In the genomic region with DNA sequence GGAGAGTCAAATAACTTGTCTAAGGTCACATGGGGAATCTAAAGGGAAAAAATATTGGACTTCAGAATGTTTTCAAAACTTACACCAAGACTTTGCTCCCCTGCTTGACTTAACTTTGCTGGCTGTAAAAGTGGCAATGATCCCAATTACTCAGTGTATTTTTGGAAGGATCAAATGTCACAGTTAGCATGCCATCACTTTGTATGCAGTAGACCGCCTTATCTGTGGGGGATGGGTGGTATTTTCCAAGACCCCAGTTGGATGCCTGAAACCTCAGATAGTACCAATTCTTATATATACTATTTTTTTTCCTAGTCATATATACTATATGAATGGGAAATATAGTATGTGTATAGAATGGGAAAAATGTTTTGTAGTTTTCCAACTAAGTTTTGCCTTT, we compare ENCODE assay signal across 39 cellular contexts. TPM values are rescaled to one million over a fixed set of nuclear protein-coding genes. Genes with fewer than 3 reads are reported as not detected.
"Had no signal": no experiment of that assay in that cellular context is flagged by ENCODE, and none has a peak within 500 bp of the region (broad histone marks: within the 10 kb centered on the region; RNA-seq: fewer than 3 reads in every experiment).

No MANE protein-coding gene starts in this region.

- H3K9me3 Mint-ChIP-seq: activated B cell treated with CpG ODN at 0.5 μM for 24 hours; activated CD4-positive, alpha-beta memory T cell treated with anti-CD3 and anti-CD28 coated beads for 36 hours; activated CD4-positive, alpha-beta T cell treated with anti-CD3 and anti-CD28 coated beads, Interleukin-2, amount 10 ng/mL, durations not matched to agents 24 days and 14 days; activated CD8-positive, alpha-beta T cell treated with anti-CD3 and anti-CD28 coated beads for 36 hours; activated naive CD4-positive, alpha-beta T cell treated with anti-CD3 and anti-CD28 coated beads for 36 hours; activated naive CD8-positive, alpha-beta T cell treated with anti-CD3 and anti-CD28 coated beads for 36 hours; activated T-helper 1 cell treated with anti-CD3 and anti-CD28 coated beads, Interleukin-12 subunit alpha, Interleukin-12 subunit beta, Interleukin-2, Interleukin-4 antibody, amounts not matched to agents 30 ng/mL and 10 ng/mL and 1 ng/mL, durations not matched to agents 14 hours and 24 hours and 36 hours; activated T-helper 17 cell treated with anti-CD3 and anti-CD28 coated beads, Interleukin-2, amount 50 U/mL, for 72 hours; T-helper 1 cell treated with Interleukin-12 subunit alpha and Interleukin-12 subunit beta and Interleukin-4 antibody, amounts not matched to agents 30 μg/mL and 1 μg/mL, for 36 hours; T-helper 2 cell treated with Interferon-gamma antibody and Interleukin-4, amounts not matched to agents 5 μg/mL and 100 μg/mL, for 36 hours had no signal

- H3K4me3 Mint-ChIP-seq: activated B cell treated with CpG ODN at 0.5 μM for 24 hours; activated CD4-positive, alpha-beta memory T cell treated with anti-CD3 and anti-CD28 coated beads for 36 hours; activated CD4-positive, alpha-beta T cell treated with anti-CD3 and anti-CD28 coated beads, Interleukin-2, amount 10 ng/mL, durations not matched to agents 24 days and 14 days; activated CD8-positive, alpha-beta T cell treated with anti-CD3 and anti-CD28 coated beads for 36 hours; activated naive CD4-positive, alpha-beta T cell treated with anti-CD3 and anti-CD28 coated beads for 36 hours; activated naive CD8-positive, alpha-beta T cell treated with anti-CD3 and anti-CD28 coated beads for 36 hours; activated T-cell treated with anti-CD3 and anti-CD28 coated beads, Interleukin-2, amount 50 U/mL, for 4 hours; activated T-cell treated with anti-CD3 and anti-CD28 coated beads, Interleukin-2, amount 50 U/mL, for 72 hours; activated T-helper 1 cell treated with anti-CD3 and anti-CD28 coated beads, Interleukin-12 subunit alpha, Interleukin-12 subunit beta, Interleukin-2, Interleukin-4 antibody, amounts not matched to agents 30 ng/mL and 10 ng/mL and 1 ng/mL, durations not matched to agents 14 hours and 24 hours and 36 hours; activated T-helper 17 cell treated with anti-CD3 and anti-CD28 coated beads, Interleukin-2, amount 50 U/mL, for 72 hours; brain; T-helper 1 cell treated with Interleukin-12 subunit alpha and Interleukin-12 subunit beta and Interleukin-4 antibody, amounts not matched to agents 30 μg/mL and 1 μg/mL, for 36 hours; T-helper 2 cell treated with Interferon-gamma antibody and Interleukin-4, amounts not matched to agents 5 μg/mL and 100 μg/mL, for 36 hours had no signal

- H3K4me3 ChIP-seq: adrenal gland, cardiac muscle cell had no signal

- ATAC-seq: activated CD8-positive, alpha-beta T cell treated with anti-CD3 and anti-CD28 coated beads for 36 hours; activated naive CD4-positive, alpha-beta T cell treated with anti-CD3 and anti-CD28 coated beads, Interleukin-2, amount 50 U/mL, for 72 hours; activated T-cell treated with anti-CD3 and anti-CD28 coated beads, Interleukin-2, amount 50 U/mL, for 4 hours; activated T-cell treated with anti-CD3 and anti-CD28 coated beads, Interleukin-2, amount 50 U/mL, for 72 hours; activated T-helper 17 cell treated with anti-CD3 and anti-CD28 coated beads, Interleukin-2, amount 50 U/mL, for 72 hours had no signal

- H3K36me3 Mint-ChIP-seq: activated CD4-positive, alpha-beta memory T cell treated with anti-CD3 and anti-CD28 coated beads for 36 hours; activated naive CD4-positive, alpha-beta T cell treated with anti-CD3 and anti-CD28 coated beads, Interleukin-2, amount 50 U/mL, for 72 hours; activated naive CD8-positive, alpha-beta T cell treated with anti-CD3 and anti-CD28 coated beads for 36 hours; brain had no signal

- H3K27ac Mint-ChIP-seq: activated B cell treated with CpG ODN at 0.5 μM for 24 hours; activated CD4-positive, alpha-beta memory T cell treated with anti-CD3 and anti-CD28 coated beads for 36 hours; activated CD4-positive, alpha-beta T cell treated with anti-CD3 and anti-CD28 coated beads, Interleukin-2, amount 10 ng/mL, durations not matched to agents 24 days and 14 days; activated CD8-positive, alpha-beta T cell treated with anti-CD3 and anti-CD28 coated beads for 36 hours; activated naive CD4-positive, alpha-beta T cell treated with anti-CD3 and anti-CD28 coated beads for 36 hours; activated naive CD4-positive, alpha-beta T cell treated with anti-CD3 and anti-CD28 coated beads, Interleukin-2, amount 50 U/mL, for 72 hours; activated naive CD8-positive, alpha-beta T cell treated with anti-CD3 and anti-CD28 coated beads for 36 hours; activated T-cell treated with anti-CD3 and anti-CD28 coated beads, Interleukin-2, amount 50 U/mL, for 72 hours; activated T-helper 1 cell treated with anti-CD3 and anti-CD28 coated beads, Interleukin-12 subunit alpha, Interleukin-12 subunit beta, Interleukin-2, Interleukin-4 antibody, amounts not matched to agents 30 ng/mL and 10 ng/mL and 1 ng/mL, durations not matched to agents 14 hours and 24 hours and 36 hours; activated T-helper 17 cell treated with anti-CD3 and anti-CD28 coated beads, Interleukin-2, amount 50 U/mL, for 72 hours; brain; T-helper 1 cell treated with Interleukin-12 subunit alpha and Interleukin-12 subunit beta and Interleukin-4 antibody, amounts not matched to agents 30 μg/mL and 1 μg/mL, for 36 hours; T-helper 2 cell treated with Interferon-gamma antibody and Interleukin-4, amounts not matched to agents 5 μg/mL and 100 μg/mL, for 36 hours had no signal

- H3K4me1 Mint-ChIP-seq: activated B cell treated with CpG ODN at 0.5 μM for 24 hours; activated CD4-positive, alpha-beta T cell treated with anti-CD3 and anti-CD28 coated beads, Interleukin-2, amount 10 ng/mL, durations not matched to agents 24 days and 14 days; activated naive CD8-positive, alpha-beta T cell treated with anti-CD3 and anti-CD28 coated beads for 36 hours; activated T-helper 17 cell treated with anti-CD3 and anti-CD28 coated beads, Interleukin-2, amount 50 U/mL, for 72 hours; brain had no signal

- H3K36me3 ChIP-seq: adrenal gland, cardiac muscle cell had no signal

- H3K27me3 Mint-ChIP-seq: activated B cell treated with CpG ODN at 0.5 μM for 24 hours; activated CD4-positive, alpha-beta memory T cell treated with anti-CD3 and anti-CD28 coated beads for 36 hours; activated CD4-positive, alpha-beta T cell treated with anti-CD3 and anti-CD28 coated beads, Interleukin-2, amount 10 ng/mL, durations not matched to agents 24 days and 14 days; activated CD8-positive, alpha-beta T cell treated with anti-CD3 and anti-CD28 coated beads for 36 hours; activated naive CD8-positive, alpha-beta T cell treated with anti-CD3 and anti-CD28 coated beads for 36 hours; brain had no signal

- H3K27me3 ChIP-seq: adrenal gland, cardiac muscle cell had no signal

- DNase-seq: activated B cell treated with CpG ODN at 0.5 μM for 24 hours; activated CD4-positive, alpha-beta memory T cell treated with anti-CD3 and anti-CD28 coated beads for 36 hours; activated CD4-positive, alpha-beta T cell treated with anti-CD3 and anti-CD28 coated beads for 4 hours; activated CD4-positive, alpha-beta T cell treated with anti-CD3 and anti-CD28 coated beads, Interleukin-2, amount 10 ng/mL, durations not matched to agents 24 days and 14 days; activated CD4-positive, alpha-beta T cell treated with anti-CD3 and anti-CD28 coated beads, Interleukin-2, amount 50 U/mL, for 1 hour; activated CD4-positive, alpha-beta T cell treated with anti-CD3 and anti-CD28 coated beads, Interleukin-2, amount 50 U/mL, for 4 hours; activated CD4-positive, CD25-positive, alpha-beta regulatory T cell treated with anti-CD3 and anti-CD28 coated beads, Interleukin-2, amount 50 U/mL, for 72 hours; activated CD8-positive, alpha-beta memory T cell treated with anti-CD3 and anti-CD28 coated beads, Interleukin-2, amount 50 U/mL, for 4 hours; activated CD8-positive, alpha-beta T cell treated with anti-CD3 and anti-CD28 coated beads for 36 hours; activated effector memory CD4-positive, alpha-beta T cell treated with anti-CD3 and anti-CD28 coated beads, Interleukin-2, amount 50 U/mL, for 16 hours; activated gamma-delta T cell treated with Interleukin-2 at 50 U/mL for 16 hours; activated naive CD4-positive, alpha-beta T cell; activated naive CD4-positive, alpha-beta T cell treated with anti-CD3 and anti-CD28 coated beads for 36 hours; activated naive CD4-positive, alpha-beta T cell treated with anti-CD3 and anti-CD28 coated beads, Interleukin-2, amount 50 U/mL, for 16 hours; activated naive CD8-positive, alpha-beta T cell treated with anti-CD3 and anti-CD28 coated beads for 36 hours; activated T-cell treated with anti-CD3 and anti-CD28 coated beads for 4 hours; activated T-cell treated with anti-CD3 and anti-CD28 coated beads, Interleukin-2, amount 50 U/mL, for 1 hour; activated T-cell treated with anti-CD3 and anti-CD28 coated beads, Interleukin-2, amount 50 U/mL, for 4 hours; activated T-cell treated with anti-CD3 and anti-CD28 coated beads, Interleukin-2, amount 50 U/mL, for 72 hours; adrenal gland; amniotic stem cell; aorta; central memory CD4-positive, alpha-beta T cell; SW 1271; T-helper 1 cell; T-helper 2 cell; T-helper 9 cell had no signal

- H3K27ac ChIP-seq: adrenal gland, cardiac muscle cell, VCaP had no signal

- FAIRE-seq: astrocyte, bronchial epithelial cell, TTC549 had no signal

- H3K9me3 ChIP-seq: adrenal gland had no signal

- H3K4me1 ChIP-seq: adrenal gland had no signal

RNA-seq across cellular contexts. Expression of a gene that starts 53.4 kb away (rescaled TPM):
- total RNA-seq: activated B cell treated with CpG ODN at 0.5 μM for 24 hours; activated CD4-positive, alpha-beta memory T cell treated with anti-CD3 and anti-CD28 coated beads for 36 hours; activated CD4-positive, alpha-beta T cell treated with anti-CD3 and anti-CD28 coated beads, Interleukin-2, amount 10 ng/mL, durations not matched to agents 24 days and 14 days; activated CD8-positive, alpha-beta memory T cell treated with anti-CD3 and anti-CD28 coated beads for 36 hours; activated CD8-positive, alpha-beta T cell treated with anti-CD3 and anti-CD28 coated beads for 36 hours; activated naive CD4-positive, alpha-beta T cell treated with anti-CD3 and anti-CD28 coated beads for 36 hours; activated naive CD4-positive, alpha-beta T cell treated with anti-CD3 and anti-CD28 coated beads, Interleukin-2, amount 50 U/mL, for 72 hours; activated naive CD8-positive, alpha-beta T cell treated with anti-CD3 and anti-CD28 coated beads for 36 hours; activated T-cell treated with anti-CD3 and anti-CD28 coated beads, Interleukin-2, amount 50 U/mL, for 72 hours; activated T-helper 1 cell treated with anti-CD3 and anti-CD28 coated beads, Interleukin-12 subunit alpha, Interleukin-12 subunit beta, Interleukin-2, Interleukin-4 antibody, amounts not matched to agents 30 ng/mL and 10 ng/mL and 1 ng/mL, durations not matched to agents 14 hours and 24 hours and 36 hours; activated T-helper 17 cell treated with anti-CD3 and anti-CD28 coated beads, Interleukin-2, amount 50 U/mL, for 72 hours had no signal

RNA-seq across cellular contexts. Expression of a gene that starts 54.9 kb away (rescaled TPM):
- total RNA-seq: activated B cell treated with CpG ODN at 0.5 μM for 24 hours; activated CD4-positive, alpha-beta memory T cell treated with anti-CD3 and anti-CD28 coated beads for 36 hours; activated CD4-positive, alpha-beta T cell treated with anti-CD3 and anti-CD28 coated beads, Interleukin-2, amount 10 ng/mL, durations not matched to agents 24 days and 14 days; activated CD8-positive, alpha-beta memory T cell treated with anti-CD3 and anti-CD28 coated beads for 36 hours; activated CD8-positive, alpha-beta T cell treated with anti-CD3 and anti-CD28 coated beads for 36 hours; activated naive CD4-positive, alpha-beta T cell treated with anti-CD3 and anti-CD28 coated beads for 36 hours; activated naive CD4-positive, alpha-beta T cell treated with anti-CD3 and anti-CD28 coated beads, Interleukin-2, amount 50 U/mL, for 72 hours; activated naive CD8-positive, alpha-beta T cell treated with anti-CD3 and anti-CD28 coated beads for 36 hours; activated T-helper 1 cell treated with anti-CD3 and anti-CD28 coated beads, Interleukin-12 subunit alpha, Interleukin-12 subunit beta, Interleukin-2, Interleukin-4 antibody, amounts not matched to agents 30 ng/mL and 10 ng/mL and 1 ng/mL, durations not matched to agents 14 hours and 24 hours and 36 hours; activated T-helper 17 cell treated with anti-CD3 and anti-CD28 coated beads, Interleukin-2, amount 50 U/mL, for 72 hours had no signal
